ENCODE assay signal across 8 cellular contexts in genomic region chr3:187740446-187741399, GRCh38.
DNase-seq lines count a peak whose midpoint lies in the region; ATAC-seq and TF ChIP-seq lines count a peak whose summit lies in the region.

No MANE protein-coding gene starts in this region.

- intact Hi-C loops in tibial artery (cut with DNase I; ENCODE audit: low total_unique reads): loop anchor here (2.0 to 10.0 kb wide), 5 partner anchors 474 to 1407 kb away; no protein-coding TSS in a partner anchor

- peak overlapping the region; percentile 89 to 99 (median 95) for H3K4me2 ChIP-seq in BLaER1 treated with 17β-estradiol and CSF1 and Interleukin-3, amounts not matched to agents 10 nM and 100 nM

- peaks cover 0 to 52% (median 12%) of the 10 kb centered on the region in 11 experiments; a peak in 14 of 22 replicates for H4K20me1 ChIP-seq in BLaER1 treated with 17β-estradiol and CSF1 and Interleukin-3, amounts not matched to agents 10 nM and 100 nM

- H2AFZ ChIP-seq in neuron (ENCODE audit: low read depth, low read length): no peak overlapping the region

- no peaks in the 10 kb centered on the region for H3K27me3 ChIP-seq in BLaER1 treated with 17β-estradiol and CSF1 and Interleukin-3, amounts not matched to agents 10 nM and 100 nM
- H3K27me3 ChIP-seq in HL-60 (ENCODE audit: insufficient read depth, poor library complexity, severe bottlenecking) (no peaks in the 10 kb centered on the region), neuron (ENCODE audit: insufficient read depth, low read length) (no peaks in the 10 kb centered on the region), tibial artery (no peaks in the 10 kb centered on the region)

- H3K9ac ChIP-seq in BLaER1 treated with 17β-estradiol and CSF1 and Interleukin-3, amounts not matched to agents 10 nM and 100 nM: peak overlapping the region; percentile 96 to 100 (median 99)

- DNase-seq in HL-60 (ENCODE audit: low read depth in 1 of 2, low spot score in 1 of 2) (peak; percentile 37 to 45), RWPE1 (ENCODE audit: low spot score) (peak; percentile 53), germinal center (ENCODE audit: low spot score) (peak; percentile 69), tibial artery (peak; percentile 74 to 85)
- DNase-seq in activated naive CD4-positive, alpha-beta T cell treated with anti-CD3 and anti-CD28 coated beads, Interleukin-2, amount 50 U/mL, for 16 hours: peak; percentile 72

- peaks cover 24 to 51% (median 43%) of the 10 kb centered on the region in 10 experiments for H3K4me1 ChIP-seq in BLaER1 treated with 17β-estradiol and CSF1 and Interleukin-3, amounts not matched to agents 10 nM and 100 nM
- H3K4me1 ChIP-seq in neuron (ENCODE audit: insufficient read depth, low read length): peaks cover 30% of the 10 kb centered on the region
- peaks cover 0 to 34% (median 21%) of the 10 kb centered on the region in 4 donors for H3K4me1 ChIP-seq in tibial artery

- CTCF ChIA-PET in RWPE1 (lab: Yijun Ruan, JAX): interaction anchor here (0.5 to 3.9 kb wide), 65 partner anchors 9 to 1635 kb away, joined by 3 to 87 read pairs (median 3); no protein-coding TSS in a partner anchor

- TF ChIP-seq CTCF in HL-60 (IDR thresholded peaks at IDR 0.05; ENCODE audit: insufficient read depth, low read length) (peak; percentile 46), RWPE1 (conservative IDR thresholded peaks at IDR 0.05; ENCODE audit: low read depth) (peak; percentile 90), tibial artery (IDR thresholded peaks at IDR 0.05) (peak; percentile 84 to 95)

- no peaks in the 10 kb centered on the region for H3K9me3 ChIP-seq in BLaER1 treated with 17β-estradiol and CSF1 and Interleukin-3, amounts not matched to agents 10 nM and 100 nM (replicated peaks in 1 of 11)
- H3K9me3 ChIP-seq in neuron (ENCODE audit: low read length) (no peaks in the 10 kb centered on the region), tibial artery (no peaks in the 10 kb centered on the region)

- ATAC-seq in HG03520 (IDR thresholded peaks at IDR 0.05; ENCODE audit: unreplicated experiment): no peak

- peaks cover 0 to 9% (median 0%) of the 10 kb centered on the region in 11 experiments; a peak in 2 of 22 replicates for H3K36me3 ChIP-seq in BLaER1 treated with 17β-estradiol and CSF1 and Interleukin-3, amounts not matched to agents 10 nM and 100 nM
- H3K36me3 ChIP-seq in neuron (ENCODE audit: insufficient read depth, low read length) (no peaks in the 10 kb centered on the region), tibial artery (peaks cover 0 to 2% (median 0%) of the 10 kb centered on the region in 3 donors)

- peak overlapping the region; percentile 97 to 100 (median 99) for H3K27ac ChIP-seq in BLaER1 treated with 17β-estradiol and CSF1 and Interleukin-3, amounts not matched to agents 10 nM and 100 nM
- peak overlapping the region; percentile 39 for H3K27ac ChIP-seq in HL-60 (replicated peaks)
- peak overlapping the region; percentile 97 for H3K27ac ChIP-seq in RWPE1
- peak overlapping the region; percentile 93 to 99 for H3K27ac ChIP-seq in tibial artery

- H3K4me3 ChIP-seq in BLaER1 treated with 17β-estradiol and CSF1 and Interleukin-3, amounts not matched to agents 10 nM and 100 nM: peak overlapping the region; percentile 76 to 96 (median 88)
- H3K4me3 ChIP-seq in HL-60 (replicated peaks; ENCODE audit: insufficient read depth, low read length): peak overlapping the region; percentile 65
- peak overlapping the region; percentile 63 for H3K4me3 ChIP-seq in neuron (ENCODE audit: low read length)
- peak overlapping the region; percentile 75 to 78 for H3K4me3 ChIP-seq in tibial artery

- POLR2A ChIA-PET in RWPE1 (lab: Yijun Ruan, JAX; ENCODE audit: low non-redundant PET): interaction anchor here (0.7 kb wide), 1 partner anchor 410 kb away, joined by 4 read pairs; no protein-coding TSS in a partner anchor

Comparison
In these comparisons a context has a peak if more than half of its experiments do, and no peak if none do; other contexts are left out.
1. H3K27ac ChIP-seq: peak in every context shown above with its lines; median percentile 99 in BLaER1 treated with 17β-estradiol and CSF1 and Interleukin-3, amounts not matched to agents 10 nM and 100 nM; 97 in RWPE1; 96 in tibial artery; 39 in HL-60.